ENCODE assay signal across 15 cellular contexts in genomic region chrX:77640702-77641101, GRCh38.
A peak's percentile ranks its signal among the peaks of the same experiment; 100 is the strongest.
DNase-seq lines count a peak whose midpoint lies in the region; ATAC-seq lines count a peak whose summit lies in the region.
"Had no signal": no experiment of that assay in that cellular context is flagged by ENCODE, and none has a peak within 500 bp of the region (broad histone marks: within the 10 kb centered on the region; RNA-seq: fewer than 3 reads in every experiment).

No MANE protein-coding gene starts in this region.

- H3K36me3 Mint-ChIP-seq in activated CD4-positive, alpha-beta memory T cell treated with anti-CD3 and anti-CD28 coated beads for 36 hours = peaks cover 31% of the 10 kb centered on the region
- H3K36me3 Mint-ChIP-seq in activated CD4-positive, alpha-beta memory T cell treated with anti-CD3 and anti-CD28 coated beads, Interleukin-2, amount 10 ng/mL, durations not matched to agents 7 days and 5 days (ENCODE audit: low read depth) = peaks cover 65% of the 10 kb centered on the region
- peaks cover 34% of the 10 kb centered on the region for H3K36me3 Mint-ChIP-seq in memory B cell

- H3K27me3 Mint-ChIP-seq in activated CD4-positive, alpha-beta memory T cell treated with anti-CD3 and anti-CD28 coated beads for 36 hours = no peaks in the 10 kb centered on the region
- H3K27me3 Mint-ChIP-seq in activated CD4-positive, alpha-beta memory T cell treated with anti-CD3 and anti-CD28 coated beads, Interleukin-2, amount 10 ng/mL, durations not matched to agents 7 days and 5 days = no peaks in the 10 kb centered on the region
- H3K27me3 Mint-ChIP-seq in memory B cell = no peaks in the 10 kb centered on the region
- H3K27me3 Mint-ChIP-seq: activated CD8-positive, alpha-beta memory T cell treated with anti-CD3 and anti-CD28 coated beads, Interleukin-2, amount 10 ng/mL, durations not matched to agents 7 days and 5 days; CD4-positive, alpha-beta memory T cell; type B pancreatic cell had no signal

- no peak overlapping the region for H3K4me3 Mint-ChIP-seq in activated CD4-positive, alpha-beta memory T cell treated with anti-CD3 and anti-CD28 coated beads for 36 hours
- H3K4me3 Mint-ChIP-seq in activated CD4-positive, alpha-beta memory T cell treated with anti-CD3 and anti-CD28 coated beads, Interleukin-2, amount 10 ng/mL, durations not matched to agents 7 days and 5 days = no peak overlapping the region
- no peak overlapping the region for H3K4me3 Mint-ChIP-seq in memory B cell
- H3K4me3 Mint-ChIP-seq: activated CD8-positive, alpha-beta memory T cell treated with anti-CD3 and anti-CD28 coated beads, Interleukin-2, amount 10 ng/mL, durations not matched to agents 7 days and 5 days; CD4-positive, alpha-beta memory T cell; type B pancreatic cell had no signal

- peak; percentile 39 for DNase-seq in activated CD4-positive, alpha-beta memory T cell treated with anti-CD3 and anti-CD28 coated beads for 36 hours
- no peak for DNase-seq in activated CD4-positive, alpha-beta memory T cell treated with anti-CD3 and anti-CD28 coated beads, Interleukin-2, amount 10 ng/mL, durations not matched to agents 7 days and 5 days
- no peak for DNase-seq in memory B cell (ENCODE audit: low spot score in 2 of 2)
- DNase-seq in dedifferentiated amniotic fluid mesenchymal stem cell (ENCODE audit: extremely low spot score) = no peak
- DNase-seq in HT-29 (ENCODE audit: low spot score) = no peak
- DNase-seq in NCI-H128 (lab: John Stamatoyannopoulos, UW; ENCODE audit: unreplicated experiment) = no peak
- DNase-seq: activated CD8-positive, alpha-beta memory T cell treated with anti-CD3 and anti-CD28 coated beads, Interleukin-2, amount 10 ng/mL, durations not matched to agents 7 days and 5 days; CD4-positive, alpha-beta memory T cell; effector memory CD4-positive, alpha-beta T cell; KBM-7; NCI-H1048; NCI-H82 had no signal

- ATAC-seq in GM18870 (IDR thresholded peaks at IDR 0.05; ENCODE audit: unreplicated experiment) = peak; percentile 73
- ATAC-seq in HG02938 (IDR thresholded peaks at IDR 0.05; ENCODE audit: unreplicated experiment) = peak; percentile 70
- ATAC-seq in memory B cell (ENCODE audit: low read depth) = no peak
- ATAC-seq: activated CD8-positive, alpha-beta memory T cell treated with anti-CD3 and anti-CD28 coated beads, Interleukin-2, amount 10 ng/mL, durations not matched to agents 7 days and 5 days had no signal

- peaks cover 7% of the 10 kb centered on the region for H3K4me1 Mint-ChIP-seq in activated CD4-positive, alpha-beta memory T cell treated with anti-CD3 and anti-CD28 coated beads for 36 hours (ENCODE audit: low read depth)
- peaks cover 3% of the 10 kb centered on the region for H3K4me1 Mint-ChIP-seq in activated CD4-positive, alpha-beta memory T cell treated with anti-CD3 and anti-CD28 coated beads, Interleukin-2, amount 10 ng/mL, durations not matched to agents 7 days and 5 days
- peaks cover 7% of the 10 kb centered on the region for H3K4me1 Mint-ChIP-seq in memory B cell

- intact Hi-C loops in activated CD4-positive, alpha-beta memory T cell treated with anti-CD3 and anti-CD28 coated beads for 36 hours (cut with micrococcal nuclease) = loop anchor here (5.0 kb wide), 1 partner anchor 257 kb away; the partner anchor contains the start of genes COX7B and MAGT1

- H3K27ac Mint-ChIP-seq in activated CD4-positive, alpha-beta memory T cell treated with anti-CD3 and anti-CD28 coated beads for 36 hours = peak overlapping the region; percentile 59
- H3K27ac Mint-ChIP-seq in activated CD4-positive, alpha-beta memory T cell treated with anti-CD3 and anti-CD28 coated beads, Interleukin-2, amount 10 ng/mL, durations not matched to agents 7 days and 5 days = no peak overlapping the region
- H3K27ac Mint-ChIP-seq in memory B cell = peak overlapping the region; percentile 31
- H3K27ac Mint-ChIP-seq: activated CD8-positive, alpha-beta memory T cell treated with anti-CD3 and anti-CD28 coated beads, Interleukin-2, amount 10 ng/mL, durations not matched to agents 7 days and 5 days; type B pancreatic cell had no signal

- POLR2A ChIA-PET in activated CD4-positive, alpha-beta memory T cell treated with anti-CD3 and anti-CD28 coated beads for 36 hours (lab: Charles Lee) = no interaction called here
- POLR2A ChIA-PET in activated CD4-positive, alpha-beta memory T cell treated with anti-CD3 and anti-CD28 coated beads, Interleukin-2, amount 10 ng/mL, durations not matched to agents 7 days and 5 days (lab: Charles Lee) = no interaction called here

- peaks cover 2% of the 10 kb centered on the region for H3K9me3 Mint-ChIP-seq in activated CD4-positive, alpha-beta memory T cell treated with anti-CD3 and anti-CD28 coated beads for 36 hours
- H3K9me3 Mint-ChIP-seq in activated CD4-positive, alpha-beta memory T cell treated with anti-CD3 and anti-CD28 coated beads, Interleukin-2, amount 10 ng/mL, durations not matched to agents 7 days and 5 days = peaks cover 9% of the 10 kb centered on the region
- H3K9me3 Mint-ChIP-seq in memory B cell = peaks cover 3% of the 10 kb centered on the region

- CTCF ChIA-PET in activated CD4-positive, alpha-beta memory T cell treated with anti-CD3 and anti-CD28 coated beads for 36 hours (lab: Charles Lee) = no interaction called here
- CTCF ChIA-PET in activated CD4-positive, alpha-beta memory T cell treated with anti-CD3 and anti-CD28 coated beads, Interleukin-2, amount 10 ng/mL, durations not matched to agents 7 days and 5 days (lab: Charles Lee) = no interaction called here
